ENCODE assay signal across 1 cellular context in the genomic region with DNA sequence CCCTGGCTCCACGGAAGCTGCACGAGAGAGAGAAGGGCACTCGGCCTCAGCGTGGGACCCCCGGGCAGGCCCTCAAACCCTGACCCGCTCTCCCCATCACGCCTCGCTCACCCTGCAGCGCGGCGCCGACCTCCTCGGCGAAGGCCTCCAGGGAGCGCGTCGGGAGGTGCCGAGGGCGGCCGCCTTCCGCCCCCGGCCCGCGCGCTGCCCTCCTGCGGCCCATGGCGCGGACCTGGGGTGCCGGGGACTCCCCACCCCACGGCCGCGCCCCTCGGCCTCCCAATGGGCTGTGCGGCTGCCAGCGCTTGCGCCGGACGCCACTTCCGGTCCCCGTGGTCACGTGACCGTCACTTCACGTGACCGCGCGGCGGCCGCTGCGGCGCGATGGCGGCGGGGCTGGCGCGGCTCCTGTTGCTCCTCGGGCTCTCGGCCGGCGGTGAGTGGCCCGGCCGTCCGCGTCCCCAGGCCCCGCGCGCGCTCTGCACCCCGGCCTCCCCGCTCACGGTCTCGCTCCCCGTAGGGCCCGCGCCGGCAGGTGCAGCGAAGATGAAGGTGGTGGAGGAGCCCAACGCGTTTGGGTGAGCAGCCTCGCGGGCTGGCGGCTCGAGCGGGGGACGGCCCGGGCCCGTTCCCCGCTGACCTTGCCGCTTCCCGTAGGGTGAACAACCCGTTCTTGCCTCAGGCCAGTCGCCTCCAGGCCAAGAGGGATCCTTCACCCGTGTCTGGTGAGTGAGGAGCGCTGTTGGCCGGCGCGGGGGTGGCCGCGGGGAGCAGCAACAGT.
TF ChIP-seq lines count a peak whose summit lies in the region.

A gene (plus strand): TSS at position 350 of the 781 bp plus-strand sequence. CDS start 35 bp downstream, at position 385.
A gene (minus strand): TSS at position 297 of the 781 bp plus-strand sequence. CDS start 74 bp downstream, at position 223.

TF ChIP-seq in HepG2, 621 proteins besides CTCF, POLR2A, EP300 and RAD21 (continued from another document and continues in another):
- TF ChIP-seq, protein P1, sequence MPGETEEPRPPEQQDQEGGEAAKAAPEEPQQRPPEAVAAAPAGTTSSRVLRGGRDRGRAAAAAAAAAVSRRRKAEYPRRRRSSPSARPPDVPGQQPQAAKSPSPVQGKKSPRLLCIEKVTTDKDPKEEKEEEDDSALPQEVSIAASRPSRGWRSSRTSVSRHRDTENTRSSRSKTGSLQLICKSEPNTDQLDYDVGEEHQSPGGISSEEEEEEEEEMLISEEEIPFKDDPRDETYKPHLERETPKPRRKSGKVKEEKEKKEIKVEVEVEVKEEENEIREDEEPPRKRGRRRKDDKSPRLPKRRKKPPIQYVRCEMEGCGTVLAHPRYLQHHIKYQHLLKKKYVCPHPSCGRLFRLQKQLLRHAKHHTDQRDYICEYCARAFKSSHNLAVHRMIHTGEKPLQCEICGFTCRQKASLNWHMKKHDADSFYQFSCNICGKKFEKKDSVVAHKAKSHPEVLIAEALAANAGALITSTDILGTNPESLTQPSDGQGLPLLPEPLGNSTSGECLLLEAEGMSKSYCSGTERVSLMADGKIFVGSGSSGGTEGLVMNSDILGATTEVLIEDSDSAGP (CRISPR knock-in tag; IDR thresholded peaks at IDR 0.05; ENCODE audit: borderline replicate concordance): no peak
- TF ChIP-seq GTF2F1 (IDR thresholded peaks at IDR 0.05; ENCODE audit: low read length) (peak; percentile 79; the same call in 1 of the 2 replicates), POLR2AphosphoS5 (IDR thresholded peaks at IDR 0.05; ENCODE audit: low read depth, low read length) (peak; percentile 43; the same call in 1 of the 2 replicates), YY1 (IDR thresholded peaks at IDR 0.05; ENCODE audit: insufficient read depth, insufficient replicate concordance, low read depth, low read length) (peak; percentile 98), SIX4 (CRISPR knock-in tag; IDR thresholded peaks at IDR 0.05) (no peak), NCOA5 (CRISPR knock-in tag; IDR thresholded peaks at IDR 0.05) (no peak), ZNF33A (CRISPR knock-in tag; IDR thresholded peaks at IDR 0.05; ENCODE audit: borderline replicate concordance) (no peak), ZNF501 (CRISPR knock-in tag; IDR thresholded peaks at IDR 0.05) (no peak), NR2C2 (CRISPR knock-in tag; IDR thresholded peaks at IDR 0.05; ENCODE audit: borderline replicate concordance) (peak; percentile 77), JUND (CRISPR knock-in tag; IDR thresholded peaks at IDR 0.05) (no peak; the same call in 1 of the 2 replicates), PRPF4 (IDR thresholded peaks at IDR 0.05; ENCODE audit: low read depth, low read length, poor library complexity, severe bottlenecking) (no peak), RBM22 (optimal IDR thresholded peaks at IDR 0.05; ENCODE audit: low read length) (no peak), ERF (CRISPR knock-in tag; IDR thresholded peaks at IDR 0.05) (peak; percentile 79), ZFP82 (CRISPR knock-in tag; IDR thresholded peaks at IDR 0.05; ENCODE audit: borderline replicate concordance) (no peak), KMT2B (CRISPR knock-in tag; IDR thresholded peaks at IDR 0.05) (peak; percentile 63; the same call in 1 of the 2 replicates), ZNF839 (CRISPR knock-in tag; IDR thresholded peaks at IDR 0.05; ENCODE audit: borderline replicate concordance) (no peak), KDM1A (CRISPR knock-in tag; IDR thresholded peaks at IDR 0.05) (no peak), RARA (CRISPR knock-in tag; IDR thresholded peaks at IDR 0.05) (no peak), SIX1 (CRISPR knock-in tag; IDR thresholded peaks at IDR 0.05; ENCODE audit: borderline replicate concordance) (no peak)
- TF ChIP-seq, protein P2, sequence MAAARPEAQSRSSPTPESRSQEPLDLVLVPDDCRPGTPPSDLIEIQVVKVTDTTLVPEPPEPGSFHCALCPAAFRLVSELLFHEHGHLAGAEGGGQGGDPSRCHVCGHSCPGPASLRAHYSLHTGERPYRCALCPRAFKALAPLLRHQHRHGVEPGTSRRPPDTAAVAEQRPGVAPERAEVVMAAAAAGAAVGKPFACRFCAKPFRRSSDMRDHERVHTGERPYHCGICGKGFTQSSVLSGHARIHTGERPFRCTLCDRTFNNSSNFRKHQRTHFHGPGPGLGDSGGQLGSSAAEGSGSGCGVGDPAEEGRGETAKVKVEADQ (CRISPR knock-in tag; IDR thresholded peaks at IDR 0.05; ENCODE audit: borderline replicate concordance): peak; percentile 91
- TF ChIP-seq, protein P3, sequence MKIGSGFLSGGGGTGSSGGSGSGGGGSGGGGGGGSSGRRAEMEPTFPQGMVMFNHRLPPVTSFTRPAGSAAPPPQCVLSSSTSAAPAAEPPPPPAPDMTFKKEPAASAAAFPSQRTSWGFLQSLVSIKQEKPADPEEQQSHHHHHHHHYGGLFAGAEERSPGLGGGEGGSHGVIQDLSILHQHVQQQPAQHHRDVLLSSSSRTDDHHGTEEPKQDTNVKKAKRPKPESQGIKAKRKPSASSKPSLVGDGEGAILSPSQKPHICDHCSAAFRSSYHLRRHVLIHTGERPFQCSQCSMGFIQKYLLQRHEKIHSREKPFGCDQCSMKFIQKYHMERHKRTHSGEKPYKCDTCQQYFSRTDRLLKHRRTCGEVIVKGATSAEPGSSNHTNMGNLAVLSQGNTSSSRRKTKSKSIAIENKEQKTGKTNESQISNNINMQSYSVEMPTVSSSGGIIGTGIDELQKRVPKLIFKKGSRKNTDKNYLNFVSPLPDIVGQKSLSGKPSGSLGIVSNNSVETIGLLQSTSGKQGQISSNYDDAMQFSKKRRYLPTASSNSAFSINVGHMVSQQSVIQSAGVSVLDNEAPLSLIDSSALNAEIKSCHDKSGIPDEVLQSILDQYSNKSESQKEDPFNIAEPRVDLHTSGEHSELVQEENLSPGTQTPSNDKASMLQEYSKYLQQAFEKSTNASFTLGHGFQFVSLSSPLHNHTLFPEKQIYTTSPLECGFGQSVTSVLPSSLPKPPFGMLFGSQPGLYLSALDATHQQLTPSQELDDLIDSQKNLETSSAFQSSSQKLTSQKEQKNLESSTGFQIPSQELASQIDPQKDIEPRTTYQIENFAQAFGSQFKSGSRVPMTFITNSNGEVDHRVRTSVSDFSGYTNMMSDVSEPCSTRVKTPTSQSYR (CRISPR knock-in tag; IDR thresholded peaks at IDR 0.05; ENCODE audit: borderline replicate concordance): peak; percentile 26; the same call in 1 of the 2 replicates
- TF ChIP-seq, protein P4, sequence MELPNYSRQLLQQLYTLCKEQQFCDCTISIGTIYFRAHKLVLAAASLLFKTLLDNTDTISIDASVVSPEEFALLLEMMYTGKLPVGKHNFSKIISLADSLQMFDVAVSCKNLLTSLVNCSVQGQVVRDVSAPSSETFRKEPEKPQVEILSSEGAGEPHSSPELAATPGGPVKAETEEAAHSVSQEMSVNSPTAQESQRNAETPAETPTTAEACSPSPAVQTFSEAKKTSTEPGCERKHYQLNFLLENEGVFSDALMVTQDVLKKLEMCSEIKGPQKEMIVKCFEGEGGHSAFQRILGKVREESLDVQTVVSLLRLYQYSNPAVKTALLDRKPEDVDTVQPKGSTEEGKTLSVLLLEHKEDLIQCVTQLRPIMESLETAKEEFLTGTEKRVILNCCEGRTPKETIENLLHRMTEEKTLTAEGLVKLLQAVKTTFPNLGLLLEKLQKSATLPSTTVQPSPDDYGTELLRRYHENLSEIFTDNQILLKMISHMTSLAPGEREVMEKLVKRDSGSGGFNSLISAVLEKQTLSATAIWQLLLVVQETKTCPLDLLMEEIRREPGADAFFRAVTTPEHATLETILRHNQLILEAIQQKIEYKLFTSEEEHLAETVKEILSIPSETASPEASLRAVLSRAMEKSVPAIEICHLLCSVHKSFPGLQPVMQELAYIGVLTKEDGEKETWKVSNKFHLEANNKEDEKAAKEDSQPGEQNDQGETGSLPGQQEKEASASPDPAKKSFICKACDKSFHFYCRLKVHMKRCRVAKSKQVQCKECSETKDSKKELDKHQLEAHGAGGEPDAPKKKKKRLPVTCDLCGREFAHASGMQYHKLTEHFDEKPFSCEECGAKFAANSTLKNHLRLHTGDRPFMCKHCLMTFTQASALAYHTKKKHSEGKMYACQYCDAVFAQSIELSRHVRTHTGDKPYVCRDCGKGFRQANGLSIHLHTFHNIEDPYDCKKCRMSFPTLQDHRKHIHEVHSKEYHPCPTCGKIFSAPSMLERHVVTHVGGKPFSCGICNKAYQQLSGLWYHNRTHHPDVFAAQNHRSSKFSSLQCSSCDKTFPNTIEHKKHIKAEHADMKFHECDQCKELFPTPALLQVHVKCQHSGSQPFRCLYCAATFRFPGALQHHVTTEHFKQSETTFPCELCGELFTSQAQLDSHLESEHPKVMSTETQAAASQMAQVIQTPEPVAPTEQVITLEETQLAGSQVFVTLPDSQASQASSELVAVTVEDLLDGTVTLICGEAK (IDR thresholded peaks at IDR 0.05): no peak
- TF ChIP-seq, protein P4 (CRISPR knock-in tag; IDR thresholded peaks at IDR 0.05): no peak; the same call in 1 of the 2 replicates
- TF ChIP-seq, protein P5, sequence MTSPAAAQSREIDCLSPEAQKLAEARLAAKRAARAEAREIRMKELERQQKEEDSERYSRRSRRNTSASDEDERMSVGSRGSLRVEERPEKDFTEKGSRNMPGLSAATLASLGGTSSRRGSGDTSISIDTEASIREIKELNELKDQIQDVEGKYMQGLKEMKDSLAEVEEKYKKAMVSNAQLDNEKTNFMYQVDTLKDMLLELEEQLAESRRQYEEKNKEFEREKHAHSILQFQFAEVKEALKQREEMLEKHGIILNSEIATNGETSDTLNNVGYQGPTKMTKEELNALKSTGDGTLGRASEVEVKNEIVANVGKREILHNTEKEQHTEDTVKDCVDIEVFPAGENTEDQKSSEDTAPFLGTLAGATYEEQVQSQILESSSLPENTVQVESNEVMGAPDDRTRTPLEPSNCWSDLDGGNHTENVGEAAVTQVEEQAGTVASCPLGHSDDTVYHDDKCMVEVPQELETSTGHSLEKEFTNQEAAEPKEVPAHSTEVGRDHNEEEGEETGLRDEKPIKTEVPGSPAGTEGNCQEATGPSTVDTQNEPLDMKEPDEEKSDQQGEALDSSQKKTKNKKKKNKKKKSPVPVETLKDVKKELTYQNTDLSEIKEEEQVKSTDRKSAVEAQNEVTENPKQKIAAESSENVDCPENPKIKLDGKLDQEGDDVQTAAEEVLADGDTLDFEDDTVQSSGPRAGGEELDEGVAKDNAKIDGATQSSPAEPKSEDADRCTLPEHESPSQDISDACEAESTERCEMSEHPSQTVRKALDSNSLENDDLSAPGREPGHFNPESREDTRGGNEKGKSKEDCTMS (CRISPR knock-in tag; conservative IDR thresholded peaks at IDR 0.05): no peak
- TF ChIP-seq, protein P6, sequence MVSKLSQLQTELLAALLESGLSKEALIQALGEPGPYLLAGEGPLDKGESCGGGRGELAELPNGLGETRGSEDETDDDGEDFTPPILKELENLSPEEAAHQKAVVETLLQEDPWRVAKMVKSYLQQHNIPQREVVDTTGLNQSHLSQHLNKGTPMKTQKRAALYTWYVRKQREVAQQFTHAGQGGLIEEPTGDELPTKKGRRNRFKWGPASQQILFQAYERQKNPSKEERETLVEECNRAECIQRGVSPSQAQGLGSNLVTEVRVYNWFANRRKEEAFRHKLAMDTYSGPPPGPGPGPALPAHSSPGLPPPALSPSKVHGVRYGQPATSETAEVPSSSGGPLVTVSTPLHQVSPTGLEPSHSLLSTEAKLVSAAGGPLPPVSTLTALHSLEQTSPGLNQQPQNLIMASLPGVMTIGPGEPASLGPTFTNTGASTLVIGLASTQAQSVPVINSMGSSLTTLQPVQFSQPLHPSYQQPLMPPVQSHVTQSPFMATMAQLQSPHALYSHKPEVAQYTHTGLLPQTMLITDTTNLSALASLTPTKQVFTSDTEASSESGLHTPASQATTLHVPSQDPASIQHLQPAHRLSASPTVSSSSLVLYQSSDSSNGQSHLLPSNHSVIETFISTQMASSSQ (IDR thresholded peaks at IDR 0.05; ENCODE audit: low read depth): no peak; the same call in 1 of the 2 replicates
- TF ChIP-seq, protein P6 (CRISPR knock-in tag; IDR thresholded peaks at IDR 0.05; ENCODE audit: borderline replicate concordance): no peak
